10 cellular contexts compared by ENCODE assay signal in the genomic region with DNA sequence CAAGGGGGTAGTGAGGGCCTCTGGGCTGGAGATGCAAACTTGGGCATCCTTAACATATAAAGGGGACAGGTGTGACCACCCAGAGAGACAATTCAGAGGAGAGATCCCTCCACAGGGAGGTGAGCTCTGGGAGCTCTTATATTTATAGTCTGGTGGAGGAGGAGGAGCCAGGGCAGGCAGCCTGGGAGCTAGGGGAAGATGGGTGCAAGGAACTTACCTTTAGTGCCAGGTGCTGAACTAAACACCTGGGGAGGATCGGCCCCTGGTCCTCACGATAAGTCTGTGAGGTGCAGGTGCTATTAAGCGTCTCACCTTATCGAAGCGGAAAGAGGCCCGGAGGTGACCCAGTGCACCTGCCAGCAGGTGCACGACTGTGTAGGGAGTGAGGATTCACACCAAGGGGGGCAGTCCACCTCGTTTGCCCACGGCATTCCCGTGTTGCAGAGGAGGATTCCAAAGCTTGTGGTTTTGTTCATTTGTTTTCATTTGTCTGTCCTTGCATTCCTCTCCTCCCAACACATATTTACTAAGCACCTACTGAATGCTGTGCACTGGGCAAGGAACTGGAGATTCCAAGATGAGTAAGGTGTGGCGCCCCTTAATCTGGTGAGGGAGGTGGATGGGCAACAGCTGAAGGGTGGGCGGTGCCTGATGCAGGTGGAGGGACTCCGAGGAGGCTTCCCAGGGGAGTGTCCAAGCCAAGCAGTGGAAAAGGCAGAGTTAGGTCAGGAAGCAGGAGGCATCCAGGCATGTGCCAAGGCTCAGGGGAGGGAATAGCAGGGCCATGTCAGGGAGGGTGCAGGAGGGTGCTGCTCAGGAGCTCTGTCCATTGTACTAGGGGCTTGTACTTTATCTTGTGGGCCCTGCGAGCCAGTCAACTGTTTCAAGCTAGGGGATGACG. TPM values are rescaled to one million over a fixed set of nuclear protein-coding genes. Genes with fewer than 3 reads are reported as not detected.
A peak's percentile ranks its signal among the peaks of the same experiment; 100 is the strongest.
DNase-seq lines count a peak whose midpoint lies in the region; ATAC-seq lines count a peak whose summit lies in the region.
"Had no signal": no experiment of that assay in that cellular context is flagged by ENCODE, and none has a peak within 500 bp of the region (broad histone marks: within the 10 kb centered on the region; RNA-seq: fewer than 3 reads in every experiment).

No MANE protein-coding gene starts in this region.

- H3K27ac ChIP-seq in GM23248 = peak overlapping the region; percentile 31
- H3K27ac ChIP-seq: HL-60 had no signal

- H3K9me3 ChIP-seq in GM23248 (ENCODE audit: low read depth) = no peaks in the 10 kb centered on the region
- H3K9me3 ChIP-seq in skeletal muscle satellite cell (replicated peaks; ENCODE audit: low read length) = no peaks in the 10 kb centered on the region

- H3K27me3 ChIP-seq in GM23248 (replicated peaks; ENCODE audit: insufficient read depth) = no peaks in the 10 kb centered on the region
- no peaks in the 10 kb centered on the region for H3K27me3 ChIP-seq in skeletal muscle satellite cell (ENCODE audit: control insufficient read depth, insufficient read depth, low read length)
- no peaks in the 10 kb centered on the region for H3K27me3 ChIP-seq in H7 (ENCODE audit: control insufficient read depth, insufficient read depth, low read length)

- peaks cover 35% of the 10 kb centered on the region for H3K4me1 ChIP-seq in GM23248 (ENCODE audit: insufficient read depth)
- H3K4me1 ChIP-seq in skeletal muscle satellite cell (ENCODE audit: control insufficient read depth, insufficient read depth, low read length) = peaks cover 49% of the 10 kb centered on the region

- peak; percentile 38 for ATAC-seq in Right ventricle myocardium superior (ENCODE audit: poor library complexity)

- H4K20me1 ChIP-seq in GM23248 (ENCODE audit: insufficient read depth) = no peaks in the 10 kb centered on the region

- no peak overlapping the region for H2AFZ ChIP-seq in GM23248

- H3K9ac ChIP-seq in GM23248 (peak overlapping the region; percentile 17; the same call in 1 of the 2 replicates), skeletal muscle satellite cell (ENCODE audit: low read depth, low read length) (peak overlapping the region; percentile 33)

- H3F3A ChIP-seq in GM23248 (ENCODE audit: insufficient read depth) = peaks cover 23% of the 10 kb centered on the region

- H3K4me3 ChIP-seq in GM23248 (no peak overlapping the region), skeletal muscle satellite cell (ENCODE audit: low read length) (no peak overlapping the region), H7 (ENCODE audit: insufficient read depth, low read depth, low read length) (no peak overlapping the region)

- peaks cover 93% of the 10 kb centered on the region for H3K79me2 ChIP-seq in GM23248 (ENCODE audit: insufficient read depth)

- peak overlapping the region; percentile 0 for H3K4me2 ChIP-seq in GM23248 (ENCODE audit: unreplicated experiment)
- H3K4me2 ChIP-seq in skeletal muscle satellite cell (ENCODE audit: low read length) = peak overlapping the region; percentile 38

- in situ Hi-C loops in GM23248 (cut with MboI) = no loop called here

- intact Hi-C loops in Right ventricle myocardium superior (cut with DNase I) = no loop called here

- DNase-seq in GM23248 (peak; percentile 27), NCI-H526 (lab: John Stamatoyannopoulos, UW) (peak; percentile 76 to 81), Right ventricle myocardium superior (no peak), AG08395 (ENCODE audit: low spot score) (no peak), H7 (no peak), SHP77 (lab: John Stamatoyannopoulos, UW) (no peak)
- DNase-seq in stimulated activated CD4-positive, alpha-beta T cell treated with anti-CD3 and anti-CD28 coated beads, Interleukin-12 subunit alpha, Interleukin-12 subunit beta, amount 100 ng/mL, for 4 hours = no peak
- DNase-seq: activated CD4-positive, alpha-beta T cell treated with anti-CD3 and anti-CD28 coated beads for 4 hours had no signal

- H3K9me2 ChIP-seq in GM23248 (ENCODE audit: insufficient read depth) = no peaks in the 10 kb centered on the region

- H3K36me3 ChIP-seq in GM23248 (ENCODE audit: low read depth) (no peaks in the 10 kb centered on the region), skeletal muscle satellite cell (ENCODE audit: insufficient read depth, low read length) (no peaks in the 10 kb centered on the region), H7 (replicated peaks; ENCODE audit: control insufficient read depth, insufficient read depth, low read length) (no peaks in the 10 kb centered on the region; the same call in 1 of the 2 replicates)

- 67 to 69% methylated on average over 15 of the region's 15 CpGs for WGBS in GM23248 (ENCODE audit: low coverage in 1 of 2, low lambda C conversion rate in 2 of 2, missing lambda C conversion rate in 2 of 2), 2 experiments

RNA-seq across cellular contexts. Expression of a gene that starts 11.4 kb away (rescaled TPM):
- total RNA-seq in GM23248 (2014; rRNA removed; shearing (Covaris generic)) = 16.1 and 19.3 TPM in 2 replicates
- 6.0 TPM in 2 replicates for polyA plus RNA-seq in GM23248 (2016; fragmentation: Nextera tagmentation; extraction: Ambion mirVana)
- total RNA-seq in Right ventricle myocardium superior = 55.6 TPM
- total RNA-seq in skeletal muscle satellite cell (2012; rRNA removed) = 11.9 and 14.4 TPM in 2 replicates
- 54.8 and 76.9 TPM in 2 replicates for total RNA-seq in H7 (2014; rRNA removed; shearing (Covaris generic))

Comparison
In these comparisons a context has a peak if more than half of its experiments do, and no peak if none do; other contexts are left out.
1. DNase-seq: peak in GM23248 (single experiment) and NCI-H526 (2 of 2); none in Right ventricle myocardium superior (single experiment), AG08395 (single experiment), H7 (single experiment), SHP77 (0 of 2) and stimulated activated CD4-positive, alpha-beta T cell treated with anti-CD3 and anti-CD28 coated beads, Interleukin-12 subunit alpha, Interleukin-12 subunit beta, amount 100 ng/mL, for 4 hours (single experiment).